ENCODE assay signal across 1 cellular context in the genomic region with DNA sequence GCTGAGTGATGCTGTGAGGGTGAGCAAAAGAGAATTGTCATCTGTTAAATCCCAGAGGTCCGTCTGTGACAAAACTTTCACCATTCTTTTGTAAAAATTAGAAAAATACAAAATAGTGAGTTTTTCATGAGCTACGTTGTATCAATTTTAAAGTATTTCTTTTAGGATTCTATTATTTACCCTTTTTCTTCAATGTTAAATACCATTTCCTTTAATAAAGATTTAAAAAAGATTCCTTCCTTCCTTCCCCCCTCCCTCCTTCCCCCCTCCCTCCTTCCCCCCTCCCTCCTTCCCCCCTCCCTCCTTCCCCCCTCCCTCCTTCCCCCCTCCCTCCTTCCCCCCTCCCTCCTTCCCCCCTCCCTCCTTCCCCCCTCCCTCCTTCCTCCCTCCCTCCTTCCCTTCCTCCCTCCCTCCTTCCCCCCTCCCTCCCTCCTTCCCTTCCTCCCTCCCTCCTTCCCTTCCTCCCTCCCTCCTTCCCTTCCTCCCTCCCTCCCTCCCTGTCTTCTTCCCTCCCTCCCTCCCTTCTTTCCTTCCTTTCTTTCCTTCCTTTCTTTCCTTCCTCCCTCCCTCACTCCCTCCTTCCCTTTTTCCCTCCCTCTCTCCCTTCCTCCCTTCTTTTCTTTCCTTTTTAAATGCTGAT.
A peak's percentile ranks its signal among the peaks of the same experiment; 100 is the strongest.
TF ChIP-seq lines count a peak whose summit lies in the region.

No MANE protein-coding gene starts in this region.

TF ChIP-seq in K562, 482 proteins besides CTCF, POLR2A, EP300 and RAD21:
- TF ChIP-seq PCBP1 (IDR thresholded peaks at IDR 0.05; ENCODE audit: low read depth, low read length, poor library complexity, severe bottlenecking) (peak; percentile 96), PCBP2 (IDR thresholded peaks at IDR 0.05; ENCODE audit: low read depth, low read length, poor library complexity, severe bottlenecking) (peak; percentile 98), HNRNPK (IDR thresholded peaks at IDR 0.05; ENCODE audit: low read depth, low read length, poor library complexity, severe bottlenecking) (peak; percentile 89)
